In genomic region chr1:54199151-54199764, GRCh38 we compare ENCODE assay signal across 7 cellular contexts. TPM values are rescaled to one million over a fixed set of nuclear protein-coding genes. Genes with fewer than 3 reads are reported as not detected.
DNase-seq lines count a peak whose midpoint lies in the region; ATAC-seq and TF ChIP-seq lines count a peak whose summit lies in the region.

No MANE protein-coding gene starts in this region.

- TF ChIP-seq CTCF in stomach (IDR thresholded peaks at IDR 0.05) (no peak), GM10266 (IDR thresholded peaks at IDR 0.05; ENCODE audit: control insufficient read depth, insufficient read depth, low read depth, missing control alignments) (no peak)

- no peak overlapping the region for H3K27ac ChIP-seq in HUES64 (ENCODE audit: low read depth, low read length)
- peak overlapping the region; percentile 70 to 90 (median 83) for H3K27ac ChIP-seq in stomach

- no peak for DNase-seq in activated naive CD8-positive, alpha-beta T cell treated with anti-CD3 and anti-CD28 coated beads for 36 hours
- peak; percentile 48 for DNase-seq in iPS-NIHi11 (ENCODE audit: low spot score)
- no peak for DNase-seq in stomach
- DNase-seq in GM10266 (ENCODE audit: extremely low spot score): no peak

- H3K4me1 ChIP-seq in HUES64 (ENCODE audit: insufficient read depth, low read length): peaks cover 13% of the 10 kb centered on the region; the same call in 1 of the 2 replicates
- H3K4me1 ChIP-seq in stomach: peaks cover 14 to 44% (median 31%) of the 10 kb centered on the region in 4 donors

- H3K36me3 Mint-ChIP-seq in activated naive CD8-positive, alpha-beta T cell treated with anti-CD3 and anti-CD28 coated beads for 36 hours: peaks cover 17% of the 10 kb centered on the region

- no peaks in the 10 kb centered on the region for H3K9me3 Mint-ChIP-seq in activated naive CD8-positive, alpha-beta T cell treated with anti-CD3 and anti-CD28 coated beads for 36 hours

- H3K36me3 ChIP-seq in HUES64 (ENCODE audit: insufficient read depth, low read length) (peaks cover 21% of the 10 kb centered on the region), stomach (peaks cover 8 to 34% (median 29%) of the 10 kb centered on the region in 4 donors)

- ATAC-seq in GM18502 (IDR thresholded peaks at IDR 0.05; ENCODE audit: poor library complexity, unreplicated experiment): peak; percentile 6
- ATAC-seq in HG02588 (IDR thresholded peaks at IDR 0.05; ENCODE audit: unreplicated experiment): no peak

- TF ChIP-seq POLR2A in stomach (IDR thresholded peaks at IDR 0.05): no peak

- H3K4me3 Mint-ChIP-seq in activated naive CD8-positive, alpha-beta T cell treated with anti-CD3 and anti-CD28 coated beads for 36 hours: peak overlapping the region; percentile 88

- H3K9ac ChIP-seq in HUES64 (ENCODE audit: low read depth, low read length): peak overlapping the region; percentile 83

- peaks cover 31% of the 10 kb centered on the region for H3K4me1 Mint-ChIP-seq in activated naive CD8-positive, alpha-beta T cell treated with anti-CD3 and anti-CD28 coated beads for 36 hours

- TF ChIP-seq EP300 in stomach (IDR thresholded peaks at IDR 0.05): no peak

- intact Hi-C loops in stomach (cut with DNase I; ENCODE audit: low total_unique reads): no loop called here

- peak overlapping the region; percentile 86 for H3K27ac Mint-ChIP-seq in activated naive CD8-positive, alpha-beta T cell treated with anti-CD3 and anti-CD28 coated beads for 36 hours

- H3K4me3 ChIP-seq in HUES64 (ENCODE audit: low read length): peak overlapping the region; percentile 76
- peak overlapping the region; percentile 77 to 100 (median 96) for H3K4me3 ChIP-seq in stomach

- H3K9me3 ChIP-seq in HUES64 (ENCODE audit: insufficient read depth, low read depth, low read length) (no peaks in the 10 kb centered on the region), stomach (no peaks in the 10 kb centered on the region)

- 32% methylated on average over 17 of the region's 17 CpGs for WGBS in HUES64
- 7 to 11% (median 9%) methylated on average over 17 of the region's 17 CpGs for WGBS in stomach, 5 donors

- no peaks in the 10 kb centered on the region; the same call in 1 of the 2 replicates for H3K27me3 ChIP-seq in HUES64 (ENCODE audit: insufficient read depth, low read length)
- H3K27me3 ChIP-seq in stomach: no peaks in the 10 kb centered on the region

- H3K27me3 Mint-ChIP-seq in activated naive CD8-positive, alpha-beta T cell treated with anti-CD3 and anti-CD28 coated beads for 36 hours: no peaks in the 10 kb centered on the region

RNA-seq across cellular contexts. Expression of gene CYB5RL, which starts 0.6 kb away (rescaled TPM):
- polyA plus RNA-seq in HUES64 (2013, experiment 1 of 2): 7.4 TPM
- polyA plus RNA-seq in HUES64 (2013, experiment 2 of 2): 9.5 TPM
- 10 to 100 TPM in 1 of 2 experiments, 1 to 10 TPM in 1; 9.1 to 10.6 TPM for total RNA-seq in activated naive CD8-positive, alpha-beta T cell treated with anti-CD3 and anti-CD28 coated beads for 36 hours
- total RNA-seq in stomach: 10 to 100 TPM in 2 of 5 donors, 1 to 10 TPM in 3; 1.8 to 10.7 (median 8.5) TPM
- 1 to 10 TPM; 1.2 to 2.8 (median 2.1) TPM for polyA plus RNA-seq in stomach

RNA-seq across cellular contexts. Expression of gene MRPL37, which starts 0.7 kb away (rescaled TPM):
- 104 TPM for polyA plus RNA-seq in HUES64 (2013, experiment 1 of 2)
- 99.5 TPM for polyA plus RNA-seq in HUES64 (2013, experiment 2 of 2)
- 100 to 1,000 TPM; 206 to 216 TPM for total RNA-seq in activated naive CD8-positive, alpha-beta T cell treated with anti-CD3 and anti-CD28 coated beads for 36 hours
- 100 to 1,000 TPM in 1 of 5 donors, 10 to 100 TPM in 4; 24.8 to 111 (median 47.2) TPM for total RNA-seq in stomach
- polyA plus RNA-seq in stomach: 10 to 100 TPM; 47.6 to 57.7 (median 54.2) TPM

RNA-seq across cellular contexts. Expression of gene CDCP2, which starts 46.5 kb away (rescaled TPM):
- polyA plus RNA-seq in HUES64 (2013, experiment 1 of 2): not detected
- polyA plus RNA-seq in HUES64 (2013, experiment 2 of 2): not detected
- total RNA-seq in activated naive CD8-positive, alpha-beta T cell treated with anti-CD3 and anti-CD28 coated beads for 36 hours: not detected
- under 1 TPM in 2 of 5 donors, not detected in 3; 0.18 to 0.58 TPM for total RNA-seq in stomach
- not detected for polyA plus RNA-seq in stomach
